ENCODE assay signal across 5 cellular contexts in genomic region chr2:74548285-74548918, GRCh38.
DNase-seq lines count a peak whose midpoint lies in the region; TF ChIP-seq lines count a peak whose summit lies in the region.

No MANE protein-coding gene starts in this region.

- H3K27ac ChIP-seq in duodenal mucosa (ENCODE audit: low read depth, low read length) = no peak overlapping the region

- peaks cover 4 to 8% of the 10 kb centered on the region in 2 donors for H3K27me3 ChIP-seq in duodenal mucosa (ENCODE audit: control insufficient read depth in 1 of 2, insufficient read depth in 2 of 2, low read length in 2 of 2)

- peak overlapping the region; percentile 41 to 67 for H3K9ac ChIP-seq in duodenal mucosa (ENCODE audit: low read depth in 1 of 2, low read length in 2 of 2)

- no peaks in the 10 kb centered on the region for H3K9me3 ChIP-seq in duodenal mucosa (ENCODE audit: control insufficient read depth in 1 of 2, low read length in 2 of 2)

- peaks cover 11 to 13% of the 10 kb centered on the region in 2 donors for H3K4me1 ChIP-seq in duodenal mucosa (ENCODE audit: control insufficient read depth in 1 of 2, insufficient read depth in 2 of 2, low read length in 2 of 2)

- TF ChIP-seq CTCF in retinal pigment epithelial cell (conservative IDR thresholded peaks at IDR 0.05; ENCODE audit: low read depth, low read length) = no peak

- H3K36me3 ChIP-seq in duodenal mucosa (ENCODE audit: control insufficient read depth in 1 of 2, insufficient read depth in 2 of 2, low read length in 2 of 2) = no peaks in the 10 kb centered on the region

- DNase-seq in NCI-H2171 treated with DMSO at 0.1 percent for 48 hours (lab: John Stamatoyannopoulos, UW) (peak; percentile 78), retinal pigment epithelial cell (ENCODE audit: low read depth) (no peak), foreskin melanocyte (no peak)
- DNase-seq in activated effector memory CD4-positive, alpha-beta T cell treated with anti-CD3 and anti-CD28 coated beads, Interleukin-2, amount 50 U/mL, for 16 hours = no peak

- H3K4me3 ChIP-seq in duodenal mucosa (ENCODE audit: low read depth in 1 of 2, low read length in 2 of 2) (peak overlapping the region; percentile 66 to 71), retinal pigment epithelial cell (ENCODE audit: low read length) (peak overlapping the region; percentile 67)
